Comparison of ENCODE assay signal across 1 cellular context in the genomic region with DNA sequence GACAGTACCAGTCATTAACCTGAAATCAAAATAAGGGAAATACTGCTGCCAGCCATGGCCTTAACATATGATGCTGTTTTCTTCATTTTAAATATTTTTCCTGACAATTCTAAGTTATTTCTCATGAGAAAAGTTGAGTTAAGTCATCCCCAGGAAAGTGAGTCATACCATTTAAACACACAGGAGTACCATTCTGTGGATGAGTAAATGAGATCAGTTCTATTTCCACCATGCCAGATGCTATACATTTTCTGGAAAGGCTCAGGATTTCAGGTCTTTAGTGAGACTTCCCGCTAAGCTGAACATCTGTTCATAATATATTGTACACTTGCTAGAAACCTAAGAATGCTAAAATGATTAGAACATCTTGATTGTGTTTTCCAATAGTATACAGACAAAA.
TF ChIP-seq lines count a peak whose summit lies in the region.

No MANE protein-coding gene starts in this region.

TF ChIP-seq in SK-N-SH treated with all-trans-retinoic acid at 6 μM for 48 hours, 23 proteins besides CTCF, POLR2A, EP300 and RAD21 (continued from another document):
- TF ChIP-seq, protein P1, sequence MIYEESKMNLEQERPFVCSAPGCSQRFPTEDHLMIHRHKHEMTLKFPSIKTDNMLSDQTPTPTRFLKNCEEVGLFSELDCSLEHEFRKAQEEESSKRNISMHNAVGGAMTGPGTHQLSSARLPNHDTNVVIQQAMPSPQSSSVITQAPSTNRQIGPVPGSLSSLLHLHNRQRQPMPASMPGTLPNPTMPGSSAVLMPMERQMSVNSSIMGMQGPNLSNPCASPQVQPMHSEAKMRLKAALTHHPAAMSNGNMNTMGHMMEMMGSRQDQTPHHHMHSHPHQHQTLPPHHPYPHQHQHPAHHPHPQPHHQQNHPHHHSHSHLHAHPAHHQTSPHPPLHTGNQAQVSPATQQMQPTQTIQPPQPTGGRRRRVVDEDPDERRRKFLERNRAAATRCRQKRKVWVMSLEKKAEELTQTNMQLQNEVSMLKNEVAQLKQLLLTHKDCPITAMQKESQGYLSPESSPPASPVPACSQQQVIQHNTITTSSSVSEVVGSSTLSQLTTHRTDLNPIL (CRISPR knock-in tag; IDR thresholded peaks at IDR 0.05; ENCODE audit: low read depth), result no peak
- TF ChIP-seq ZC3H10 (CRISPR knock-in tag; IDR thresholded peaks at IDR 0.05) (no peak), ARNTL (CRISPR knock-in tag; IDR thresholded peaks at IDR 0.05; ENCODE audit: borderline replicate concordance, low read depth) (no peak), CSDC2 (CRISPR knock-in tag; IDR thresholded peaks at IDR 0.05) (no peak), ZNF565 (CRISPR knock-in tag; conservative IDR thresholded peaks at IDR 0.05; ENCODE audit: low read depth) (no peak)
